ENCODE assay signal across 17 cellular contexts in genomic region chr19:32397736-32398135, GRCh38. TPM values are rescaled to one million over a fixed set of nuclear protein-coding genes. Genes with fewer than 3 reads are reported as not detected.
DNase-seq lines count a peak whose midpoint lies in the region; ATAC-seq and TF ChIP-seq lines count a peak whose summit lies in the region.
"Had no signal": no experiment of that assay in that cellular context is flagged by ENCODE, and none has a peak within 500 bp of the region (broad histone marks: within the 10 kb centered on the region; RNA-seq: fewer than 3 reads in every experiment).

No MANE protein-coding gene starts in this region.

- H3K36me3 Mint-ChIP-seq in nephron (ENCODE audit: low read depth) (no peaks in the 10 kb centered on the region), Calu3 (ENCODE audit: insufficient read depth, unreplicated experiment) (no peaks in the 10 kb centered on the region)

- H3K27me3 Mint-ChIP-seq in nephron (ENCODE audit: low read depth) = no peaks in the 10 kb centered on the region
- no peaks in the 10 kb centered on the region for H3K27me3 Mint-ChIP-seq in Calu3 (ENCODE audit: unreplicated experiment)
- H3K27me3 Mint-ChIP-seq: activated CD4-positive, alpha-beta memory T cell treated with anti-CD3 and anti-CD28 coated beads for 36 hours had no signal

- peaks cover 11% of the 10 kb centered on the region for H3K4me1 Mint-ChIP-seq in nephron
- H3K4me1 Mint-ChIP-seq in Calu3 (ENCODE audit: low read depth, unreplicated experiment) = peaks cover 11% of the 10 kb centered on the region

- BruUV-seq in Calu3 (replicated peaks; lab: Mats Ljungman, UMichigan) = no TSS peak

- CTCF ChIA-PET in Calu3 (lab: Charles Lee) = no interaction called here

- no peak for TF ChIP-seq CTCF in nephron (IDR thresholded peaks at IDR 0.05; ENCODE audit: unreplicated experiment in 3 of 3)
- no peak for TF ChIP-seq CTCF in Calu3 (IDR thresholded peaks at IDR 0.05; ENCODE audit: unreplicated experiment)

- peak; percentile 89 for DNase-seq in EH (ENCODE audit: low read depth)
- DNase-seq in NCI-H226 = peak; percentile 83
- peak; percentile 57 for DNase-seq in dedifferentiated amniotic fluid mesenchymal stem cell (ENCODE audit: extremely low spot score)
- no peak for DNase-seq in NCI-H2081 (lab: John Stamatoyannopoulos, UW)
- DNase-seq in NCI-H82 treated with DMSO at 0.1 percent for 48 hours (lab: John Stamatoyannopoulos, UW; ENCODE audit: unreplicated experiment) = no peak
- DNase-seq in Calu3 = no peak
- DNase-seq: activated CD4-positive, alpha-beta memory T cell treated with anti-CD3 and anti-CD28 coated beads for 36 hours; activated naive CD4-positive, alpha-beta T cell treated with anti-CD3 and anti-CD28 coated beads, Interleukin-2, amount 50 U/mL, for 16 hours; CD8-positive, alpha-beta T cell; heart right ventricle; NCI-H187 treated with DMSO at 0.1 percent for 48 hours; stimulated activated CD4-positive, alpha-beta T cell treated with anti-CD3 and anti-CD28 coated beads, Interleukin-2, amount 100 ng/mL, for 24 hours; stimulated activated naive CD8-positive, alpha-beta T cell treated with anti-CD3 and anti-CD28 coated beads, Interleukin-15, Interleukin-2, amounts not matched to agents 100 U/mL and 50 U/mL, for 24 hours had no signal

- H3K27ac Mint-ChIP-seq in nephron (peak overlapping the region; percentile 98 to 99 (median 99)), Calu3 (ENCODE audit: unreplicated experiment) (no peak overlapping the region)
- H3K27ac Mint-ChIP-seq: activated CD4-positive, alpha-beta memory T cell treated with anti-CD3 and anti-CD28 coated beads for 36 hours; CD8-positive, alpha-beta T cell; T-helper 1 cell treated with Interleukin-12 subunit alpha and Interleukin-12 subunit beta and Interleukin-4 antibody, amounts not matched to agents 30 μg/mL and 1 μg/mL, for 36 hours had no signal

- H3K9me3 Mint-ChIP-seq in nephron (no peaks in the 10 kb centered on the region), Calu3 (ENCODE audit: low read depth, unreplicated experiment) (peaks cover 2% of the 10 kb centered on the region)
- H3K9me3 Mint-ChIP-seq: activated CD4-positive, alpha-beta memory T cell treated with anti-CD3 and anti-CD28 coated beads for 36 hours; CD8-positive, alpha-beta T cell; T-helper 1 cell treated with Interleukin-12 subunit alpha and Interleukin-12 subunit beta and Interleukin-4 antibody, amounts not matched to agents 30 μg/mL and 1 μg/mL, for 36 hours had no signal

- intact Hi-C loops in Calu3 (cut with micrococcal nuclease; ENCODE audit: unreplicated experiment) = no loop called here

- H3K4me3 Mint-ChIP-seq in nephron (peak overlapping the region in 1 of 3 experiments; percentile 14), Calu3 (ENCODE audit: low read depth, unreplicated experiment) (no peak overlapping the region)
- H3K4me3 Mint-ChIP-seq: activated CD4-positive, alpha-beta memory T cell treated with anti-CD3 and anti-CD28 coated beads for 36 hours; CD8-positive, alpha-beta T cell; T-helper 1 cell treated with Interleukin-12 subunit alpha and Interleukin-12 subunit beta and Interleukin-4 antibody, amounts not matched to agents 30 μg/mL and 1 μg/mL, for 36 hours had no signal

- no peak for ATAC-seq in HG02642 (IDR thresholded peaks at IDR 0.05; ENCODE audit: poor library complexity, unreplicated experiment)
- ATAC-seq: CD8-positive, alpha-beta T cell; heart right ventricle; K562; stimulated activated naive CD8-positive, alpha-beta T cell treated with anti-CD3 and anti-CD28 coated beads, Interleukin-15, Interleukin-2, amounts not matched to agents 100 U/mL and 50 U/mL, for 24 hours had no signal

RNA-seq across cellular contexts. Expression of gene DPY19L3, which starts 7.8 kb away (rescaled TPM):
- 23.8 and 29.4 TPM in 2 replicates for total RNA-seq in Calu3 (2022)

RNA-seq across cellular contexts. Expression of gene ZNF507, which starts 52.3 kb away (rescaled TPM):
- 31.5 and 34.0 TPM in 2 replicates for total RNA-seq in Calu3 (2022)

Comparison
In these comparisons a context has a peak if more than half of its experiments do, and no peak if none do; other contexts are left out.
1. DNase-seq: peak in EH (single experiment), NCI-H226 (single experiment) and dedifferentiated amniotic fluid mesenchymal stem cell (single experiment); none in NCI-H2081 (0 of 2), NCI-H82 treated with DMSO at 0.1 percent for 48 hours (single experiment) and Calu3 (single experiment).